ENCODE assay signal across 34 cellular contexts in the genomic region with DNA sequence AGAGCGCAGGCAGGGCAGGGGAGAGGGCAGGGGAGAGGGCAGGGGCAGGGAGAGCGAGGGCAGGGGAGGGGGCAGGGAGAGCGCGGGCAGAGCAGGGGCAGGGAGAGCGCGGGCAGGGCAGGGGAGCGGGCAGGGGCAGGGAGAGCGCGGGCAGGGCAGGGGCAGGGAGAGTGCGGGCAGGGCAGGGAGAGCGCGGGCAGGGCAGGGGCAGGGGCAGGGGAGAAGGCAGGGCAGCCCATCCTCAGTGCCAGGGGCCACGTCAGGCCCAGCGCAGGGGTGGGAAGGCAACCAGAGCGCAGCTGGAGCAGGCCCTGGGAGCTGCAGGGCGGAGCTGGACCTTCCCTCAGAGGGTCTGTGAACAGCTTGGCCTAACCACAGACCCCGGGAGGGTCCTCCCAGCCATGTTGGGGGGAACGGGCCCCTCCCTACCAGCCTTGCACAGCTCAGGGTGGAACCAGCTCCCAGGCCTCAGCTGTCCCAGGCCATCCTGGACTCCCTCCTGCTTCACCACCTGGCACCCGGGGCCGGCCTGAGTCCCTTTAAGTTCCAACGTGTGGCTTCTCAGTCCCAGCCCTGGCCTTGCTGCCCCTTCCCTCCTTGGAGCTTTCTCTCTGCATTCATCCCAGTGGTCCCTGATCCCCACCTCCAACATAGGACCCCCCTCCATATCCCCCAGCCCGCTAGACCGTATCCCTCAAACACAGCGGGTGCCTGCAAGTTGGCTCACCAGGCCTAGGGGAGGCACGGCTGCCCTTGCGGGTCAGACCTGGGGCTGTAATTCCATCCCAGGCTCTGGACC. TPM values are rescaled to one million over a fixed set of nuclear protein-coding genes. Genes with fewer than 3 reads are reported as not detected.
DNase-seq lines count a peak whose midpoint lies in the region; ATAC-seq and TF ChIP-seq lines count a peak whose summit lies in the region.
"Had no signal": no experiment of that assay in that cellular context is flagged by ENCODE, and none has a peak within 500 bp of the region (broad histone marks: within the 10 kb centered on the region; RNA-seq: fewer than 3 reads in every experiment).

No MANE protein-coding gene starts in this region.

- no peak overlapping the region for H2BK20ac ChIP-seq in IMR-90 (ENCODE audit: low read depth, low read length)

- no peak overlapping the region for H3K27ac Mint-ChIP-seq in MCF 10A (ENCODE audit: low read depth, unreplicated experiment)
- H3K27ac Mint-ChIP-seq: activated naive CD8-positive, alpha-beta T cell; effector memory CD8-positive, alpha-beta T cell; memory B cell; progenitor cell of endocrine pancreas had no signal

- no peak for ATAC-seq in IMR-90 (ENCODE audit: low read depth)
- ATAC-seq in HG03135 (IDR thresholded peaks at IDR 0.05; ENCODE audit: unreplicated experiment) = no peak
- no peak for ATAC-seq in body of pancreas
- ATAC-seq: effector memory CD8-positive, alpha-beta T cell; left lung; sciatic nerve; upper lobe of right lung had no signal

- H3K4me1 ChIP-seq in IMR-90 (ENCODE audit: control insufficient read depth, insufficient read depth, low read length) (peaks cover 28% of the 10 kb centered on the region), neuronal stem cell (ENCODE audit: control insufficient read depth in 2 of 2, insufficient read depth in 1 of 2, low read depth in 1 of 2, low read length in 2 of 2) (peaks cover 13 to 22% of the 10 kb centered on the region in 2 donors), body of pancreas (peaks cover 26% of the 10 kb centered on the region)

- H2AFZ ChIP-seq in IMR-90 (replicated peaks; ENCODE audit: low read length, poor library complexity) (no peak overlapping the region), neuronal stem cell (ENCODE audit: low read length) (peak overlapping the region; percentile 69)
- H2AFZ ChIP-seq: GM23248, PC-9 had no signal

- TF ChIP-seq RAD21 in IMR-90 (IDR thresholded peaks at IDR 0.05; ENCODE audit: low read length) = no peak

- H3K27me3 ChIP-seq in IMR-90 (ENCODE audit: control insufficient read depth, insufficient read depth, low read length) (no peaks in the 10 kb centered on the region), neuronal stem cell (ENCODE audit: control insufficient read depth in 3 of 3, insufficient read depth in 3 of 3, low read depth in 1 of 3, low read length in 3 of 3) (peaks cover 0 to 16% (median 9%) of the 10 kb centered on the region in 3 experiments), body of pancreas (no peaks in the 10 kb centered on the region)
- H3K27me3 ChIP-seq: upper lobe of right lung had no signal

- no peaks in the 10 kb centered on the region for H3K36me3 ChIP-seq in IMR-90 (ENCODE audit: control insufficient read depth, insufficient read depth, low read length)
- no peaks in the 10 kb centered on the region for H3K36me3 ChIP-seq in neuronal stem cell (replicated peaks in 1 of 2; ENCODE audit: control insufficient read depth in 2 of 2, insufficient read depth in 2 of 2, low read length in 2 of 2)
- H3K36me3 ChIP-seq in body of pancreas (replicated peaks in 1 of 2; ENCODE audit: insufficient read depth in 1 of 2, low read depth in 2 of 2) = no peaks in the 10 kb centered on the region
- H3K36me3 ChIP-seq: left lung, neutrophil, upper lobe of right lung had no signal

- H4K91ac ChIP-seq in IMR-90 (ENCODE audit: insufficient read depth, low read depth, low read length) (no peak overlapping the region), neuronal stem cell (ENCODE audit: low read depth, low read length, poor library complexity) (no peak overlapping the region)

- no peak overlapping the region for H2AK9ac ChIP-seq in IMR-90 (replicated peaks; ENCODE audit: low read depth, low read length, poor library complexity)

- no peaks in the 10 kb centered on the region for H3K27me3 Mint-ChIP-seq in MCF 10A (ENCODE audit: insufficient read depth, unreplicated experiment)

- H4K20me1 ChIP-seq in IMR-90 (ENCODE audit: insufficient read depth, low read length) = no peaks in the 10 kb centered on the region

- H3K4me2 ChIP-seq in IMR-90 (ENCODE audit: low read depth, low read length) (no peak overlapping the region), neuronal stem cell (ENCODE audit: insufficient read depth, low read length, poor library complexity, severe bottlenecking) (no peak overlapping the region)
- H3K4me2 ChIP-seq: KMS-11, PC-9 had no signal

- DNase-seq in DMS 273 (lab: John Stamatoyannopoulos, UW; ENCODE audit: unreplicated experiment) (peak; percentile 94), IMR-90 (no peak), cerebellum (ENCODE audit: low spot score) (peak; percentile 71), neuronal stem cell (ENCODE audit: low spot score) (no peak), MCF 10A (ENCODE audit: unreplicated experiment) (no peak), HPDE6-E6E7 (ENCODE audit: extremely low spot score) (no peak), body of pancreas (no peak)
- DNase-seq: activated CD4-positive, alpha-beta T cell treated with anti-CD3 and anti-CD28 coated beads for 48 hours; activated CD8-positive, alpha-beta memory T cell treated with anti-CD3 and anti-CD28 coated beads for 24 hours; Caco-2; cortex of kidney; effector memory CD8-positive, alpha-beta T cell; GF-D8; GM23248; hypothalamus; left lung; MM.1S; NCI-H2029 treated with DMSO at 0.1 percent for 48 hours; NCI-H226; SIG-M5; stimulated activated CD4-positive, alpha-beta T cell treated with anti-CD3 and anti-CD28 coated beads, Interleukin-4, amount 100 ng/mL, for 24 hours; upper lobe of right lung had no signal

- dilution Hi-C loops in IMR-90 (cut with HindIII; ENCODE audit: low sequenced_read_pairs, unreplicated experiment) = no loop called here

- CTCF ChIA-PET in IMR-90 (lab: Yijun Ruan, JAX) = no interaction called here
- CTCF ChIA-PET in MCF 10A (lab: Yijun Ruan, JAX) = interaction anchor here (0.7 kb wide), 1 partner anchor 254 kb away, joined by 4 read pairs; no protein-coding TSS in a partner anchor

- no peak overlapping the region for H3K18ac ChIP-seq in IMR-90 (ENCODE audit: low read depth, low read length)
- peak overlapping the region; percentile 91 for H3K18ac ChIP-seq in neuronal stem cell (ENCODE audit: low read length)

- no peak overlapping the region for H4K5ac ChIP-seq in IMR-90 (ENCODE audit: low read depth, low read length)

- WGBS in IMR-90 (ENCODE audit: extremely low coverage in 2 of 2, insufficient read length in 1 of 2), 2 experiments = 85% methylated on average over 10 of the region's 26 CpGs; no CpG with 5 or more reads in 1 of the 2 experiments
- no CpG with 5 or more reads among the region's 26 CpGs for WGBS in neuronal stem cell (ENCODE audit: extremely low coverage in 2 of 2, insufficient read length in 2 of 2, insufficient replicate concordance in 1 of 2), 2 donors
- 87 to 95% methylated on average over 23 of the region's 26 CpGs for WGBS in body of pancreas, 2 donors

- in situ Hi-C loops in IMR-90 (cut with MboI; ENCODE audit: low sequenced_read_pairs) = no loop called here

- TF ChIP-seq CTCF in IMR-90 (conservative IDR thresholded peaks at IDR 0.05; ENCODE audit: low read depth, low read length) = no peak
- no peak for TF ChIP-seq CTCF in MCF 10A (IDR thresholded peaks at IDR 0.05; ENCODE audit: unreplicated experiment)
- TF ChIP-seq CTCF in body of pancreas (IDR thresholded peaks at IDR 0.05) = no peak

- H3K23ac ChIP-seq in IMR-90 (ENCODE audit: low read depth, low read length) (no peak overlapping the region), neuronal stem cell (ENCODE audit: low read depth, low read length, poor library complexity) (no peak overlapping the region)

- TF ChIP-seq POLR2A in IMR-90 (IDR thresholded peaks at IDR 0.05; ENCODE audit: low read depth, low read length) (no peak), body of pancreas (IDR thresholded peaks at IDR 0.05) (no peak)

- H3K4ac ChIP-seq in IMR-90 (ENCODE audit: low read depth, low read length) = no peak overlapping the region
- H3K4ac ChIP-seq in neuronal stem cell (ENCODE audit: low read length) = peak overlapping the region; percentile 26

- no peak overlapping the region for H2BK15ac ChIP-seq in IMR-90 (ENCODE audit: low read depth, low read length)
- peak overlapping the region; percentile 87 for H2BK15ac ChIP-seq in neuronal stem cell (ENCODE audit: low read length)

- H3K9me1 ChIP-seq in IMR-90 (ENCODE audit: insufficient read depth, low read length) = peaks cover 13% of the 10 kb centered on the region

- H2AK5ac ChIP-seq in IMR-90 (ENCODE audit: low read depth, low read length) = 0 out of 2 replicates have a peak overlapping the region, but pooled peaks have one; percentile 9
- peak overlapping the region; percentile 53 for H2AK5ac ChIP-seq in neuronal stem cell (ENCODE audit: low read depth, low read length)

- H3K4me3 Mint-ChIP-seq in MCF 10A (ENCODE audit: unreplicated experiment) = no peak overlapping the region
- H3K4me3 Mint-ChIP-seq: activated naive CD8-positive, alpha-beta T cell; effector memory CD8-positive, alpha-beta T cell; memory B cell had no signal

- H3K56ac ChIP-seq in IMR-90 (ENCODE audit: extremely low read depth, insufficient read depth, low read length) = no peak overlapping the region

- H2BK12ac ChIP-seq in neuronal stem cell (ENCODE audit: low read length) = peak overlapping the region; percentile 63

- no peak overlapping the region for H3K4me3 ChIP-seq in IMR-90 (ENCODE audit: insufficient read depth, low read depth, low read length)
- no peak overlapping the region for H3K4me3 ChIP-seq in neuronal stem cell (ENCODE audit: low read length in 2 of 2)
- H3K4me3 ChIP-seq in body of pancreas = no peak overlapping the region
- H3K4me3 ChIP-seq: GM23248, left lung, PC-9, upper lobe of right lung had no signal

- H3K27ac ChIP-seq in IMR-90 (ENCODE audit: insufficient read depth, low read length) (no peak overlapping the region), neuronal stem cell (replicated peaks; ENCODE audit: low read length) (no peak overlapping the region), body of pancreas (no peak overlapping the region)
- H3K27ac ChIP-seq: C4-2B, GM23248, KMS-11, left lung, neutrophil, PC-9, upper lobe of right lung had no signal

- intact Hi-C loops in IMR-90 (cut with micrococcal nuclease) (no loop called here), MCF 10A (cut with micrococcal nuclease) (no loop called here), body of pancreas (cut with DNase I) (no loop called here)

- no peaks in the 10 kb centered on the region for H3K9me3 Mint-ChIP-seq in MCF 10A (ENCODE audit: unreplicated experiment)
- H3K9me3 Mint-ChIP-seq: effector memory CD8-positive, alpha-beta T cell; memory B cell had no signal

- H3K9me3 ChIP-seq in IMR-90 (ENCODE audit: control insufficient read depth, insufficient read depth, low read length) (no peaks in the 10 kb centered on the region), neuronal stem cell (replicated peaks in 1 of 2; ENCODE audit: control insufficient read depth in 2 of 2, insufficient read depth in 1 of 2, low read depth in 1 of 2, low read length in 2 of 2) (no peaks in the 10 kb centered on the region), body of pancreas (no peaks in the 10 kb centered on the region)
- H3K9me3 ChIP-seq: Caco-2, left lung, neutrophil, upper lobe of right lung had no signal

- H3K36me3 Mint-ChIP-seq in MCF 10A (ENCODE audit: insufficient read depth, unreplicated experiment) = no peaks in the 10 kb centered on the region
- H3K36me3 Mint-ChIP-seq: memory B cell had no signal

- H3K4me1 Mint-ChIP-seq in MCF 10A (ENCODE audit: insufficient read depth, unreplicated experiment) = peaks cover 5% of the 10 kb centered on the region

- H2BK5ac ChIP-seq in IMR-90 (ENCODE audit: low read depth, low read length, poor library complexity, severe bottlenecking) (no peak overlapping the region), neuronal stem cell (ENCODE audit: low read length) (no peak overlapping the region)

- BruUV-seq in IMR-90 (replicated peaks; lab: Mats Ljungman, UMichigan) (no TSS peak), MCF 10A (replicated peaks; lab: Mats Ljungman, UMichigan) (no TSS peak)

- no peak overlapping the region for H4K8ac ChIP-seq in IMR-90 (ENCODE audit: low read depth in 2 of 2, low read length in 2 of 2)
- H4K8ac ChIP-seq in neuronal stem cell (ENCODE audit: low read depth, low read length) = no peak overlapping the region

- H3K9ac ChIP-seq in IMR-90 (ENCODE audit: low read depth, low read length) (no peak overlapping the region), neuronal stem cell (ENCODE audit: low read depth, low read length, poor library complexity) (peak overlapping the region; percentile 44)
- H3K9ac ChIP-seq: GM23248, KMS-11 had no signal

- POLR2A ChIA-PET in IMR-90 (lab: Charles Lee; ENCODE audit: unreplicated experiment) = no interaction called here
- POLR2A ChIA-PET in MCF 10A (lab: Yijun Ruan, JAX) = interaction anchor here (0.6 kb wide), 1 partner anchor 121 kb away, joined by 3 read pairs; no protein-coding TSS in a partner anchor

- H2BK120ac ChIP-seq in IMR-90 (ENCODE audit: low read depth, low read length) (no peak overlapping the region), neuronal stem cell (ENCODE audit: low read depth, low read length) (no peak overlapping the region)

- H3K14ac ChIP-seq in IMR-90 (replicated peaks; ENCODE audit: low read depth, low read length) = no peak overlapping the region
- peak overlapping the region; percentile 63 for H3K14ac ChIP-seq in neuronal stem cell (ENCODE audit: low read length)

- H3K79me1 ChIP-seq in IMR-90 (ENCODE audit: low read depth in 1 of 2, low read length in 2 of 2) (peaks cover 0 to 14% of the 10 kb centered on the region in 2 experiments; a peak in 1 of 4 replicates), neuronal stem cell (ENCODE audit: low read depth, low read length) (no peaks in the 10 kb centered on the region)

RNA-seq across cellular contexts. Expression of a gene that starts 5.5 kb away (rescaled TPM):
- total RNA-seq in IMR-90 (2012; rRNA removed) = 14.9 and 15.3 TPM in 2 replicates
- 4.2 and 4.3 TPM in 2 replicates for polyA plus RNA-seq in IMR-90 (2012; rRNA removed)
- 2.4 and 4.8 TPM in 2 replicates for polyA plus RNA-seq in IMR-90 (2012; cell fraction: cytosol; rRNA removed)
- 10.3 and 18.2 TPM in 2 replicates for polyA plus RNA-seq in IMR-90 (2012; cell fraction: nucleus; rRNA removed; ENCODE audit: low replicate concordance)
- 20.3 TPM for total RNA-seq in cerebellum
- polyA plus RNA-seq in neuronal stem cell (2013, experiment 1 of 2) = 8.2 TPM
- 8.6 TPM for polyA plus RNA-seq in neuronal stem cell (2013, experiment 2 of 2)
- 0.63 and 0.71 TPM in 2 replicates for total RNA-seq in MCF 10A (2022)
- 1 to 10 TPM; 4.3 to 5.4 TPM for total RNA-seq in body of pancreas

RNA-seq across cellular contexts. Expression of a gene that starts 24.8 kb away (rescaled TPM):
- total RNA-seq in IMR-90 (2012; rRNA removed) = not detected in 2 replicates
- polyA plus RNA-seq in IMR-90 (2012; rRNA removed) = 0.05 TPM in 1 of 2 replicates, not detected in the other
- polyA plus RNA-seq in IMR-90 (2012; cell fraction: cytosol; rRNA removed) = not detected in 2 replicates
- polyA plus RNA-seq in IMR-90 (2012; cell fraction: nucleus; rRNA removed; ENCODE audit: low replicate concordance) = not detected in 2 replicates
- total RNA-seq in cerebellum = not detected
- polyA plus RNA-seq in neuronal stem cell (2013, experiment 1 of 2) = not detected
- not detected for polyA plus RNA-seq in neuronal stem cell (2013, experiment 2 of 2)
- not detected in 2 replicates for total RNA-seq in MCF 10A (2022)
- not detected for total RNA-seq in body of pancreas
- total RNA-seq: cardiac septum, epithelial cell of proximal tubule, GM23248, PC-9, progenitor cell of endocrine pancreas, sciatic nerve, upper lobe of right lung had no signal
- polyA plus RNA-seq: AG04450, GM23248 had no signal

RNA-seq across cellular contexts. Expression of a gene that starts 28.5 kb away (rescaled TPM):
- total RNA-seq in IMR-90 (2012; rRNA removed) = 113 and 119 TPM in 2 replicates
- 189 and 191 TPM in 2 replicates for polyA plus RNA-seq in IMR-90 (2012; rRNA removed)
- polyA plus RNA-seq in IMR-90 (2012; cell fraction: cytosol; rRNA removed) = 217 and 218 TPM in 2 replicates
- 189 and 198 TPM in 2 replicates for polyA plus RNA-seq in IMR-90 (2012; cell fraction: nucleus; rRNA removed; ENCODE audit: low replicate concordance)
- 33.1 TPM for total RNA-seq in cerebellum
- polyA plus RNA-seq in neuronal stem cell (2013, experiment 1 of 2) = 48.5 TPM
- 47.7 TPM for polyA plus RNA-seq in neuronal stem cell (2013, experiment 2 of 2)
- total RNA-seq in MCF 10A (2022) = 174 and 175 TPM in 2 replicates
- total RNA-seq in body of pancreas = 10 to 100 TPM; 31.4 to 47.1 TPM

RNA-seq across cellular contexts. Expression of a gene that starts 58.4 kb away (rescaled TPM):
- total RNA-seq in IMR-90 (2012; rRNA removed) (45.2 and 46.9 TPM in 2 replicates), cerebellum (53.4 TPM), MCF 10A (2022) (38.1 and 45.0 TPM in 2 replicates), body of pancreas (10 to 100 TPM; 32.9 to 44.2 TPM)
- polyA plus RNA-seq in IMR-90 (2012; rRNA removed) = 35.6 and 36.3 TPM in 2 replicates
- 34.5 and 45.2 TPM in 2 replicates for polyA plus RNA-seq in IMR-90 (2012; cell fraction: cytosol; rRNA removed)
- 30.4 and 42.4 TPM in 2 replicates for polyA plus RNA-seq in IMR-90 (2012; cell fraction: nucleus; rRNA removed; ENCODE audit: low replicate concordance)
- polyA plus RNA-seq in neuronal stem cell (2013, experiment 1 of 2) = 17.2 TPM
- 16.8 TPM for polyA plus RNA-seq in neuronal stem cell (2013, experiment 2 of 2)

Comparison
In these comparisons a context has a peak if more than half of its experiments do, and no peak if none do; other contexts are left out.
1. DNase-seq: peak in DMS 273 (single experiment) and cerebellum (single experiment); none in IMR-90 (single experiment), neuronal stem cell (single experiment), MCF 10A (single experiment), HPDE6-E6E7 (single experiment) and body of pancreas (0 of 4).